Comparison of ENCODE assay signal across 21 cellular contexts in genomic region chr19:53034948-53035675, GRCh38. TPM values are rescaled to one million over a fixed set of nuclear protein-coding genes. Genes with fewer than 3 reads are reported as not detected.
DNase-seq lines count a peak whose midpoint lies in the region; ATAC-seq and TF ChIP-seq lines count a peak whose summit lies in the region.
"Had no signal": no experiment of that assay in that cellular context is flagged by ENCODE, and none has a peak within 500 bp of the region (broad histone marks: within the 10 kb centered on the region; RNA-seq: fewer than 3 reads in every experiment).

No MANE protein-coding gene starts in this region.

- peak overlapping the region; percentile 46 for H3K4me2 ChIP-seq in OCI-LY3 (ENCODE audit: low read length)

- H4K20me1 ChIP-seq in OCI-LY3 (ENCODE audit: insufficient read depth, low read length): no peaks in the 10 kb centered on the region

- H3K36me3 ChIP-seq in OCI-LY3 (replicated peaks; ENCODE audit: low read depth, low read length): no peaks in the 10 kb centered on the region
- H3K36me3 ChIP-seq: MG63, SJCRH30 had no signal

- no peak for TF ChIP-seq CTCF in OCI-LY3 (IDR thresholded peaks at IDR 0.05; ENCODE audit: low read depth, low read length)

- H2AFZ ChIP-seq in OCI-LY3 (ENCODE audit: low read depth, low read length): peak overlapping the region; percentile 2; the same call in 1 of the 2 replicates

- intact Hi-C loops in sciatic nerve (cut with DNase I): no loop called here

- DNase-seq in DMS53 (lab: John Stamatoyannopoulos, UW) (peak; percentile 49), DMS53 treated with DMSO at 0.1 percent for 48 hours (lab: John Stamatoyannopoulos, UW; ENCODE audit: unreplicated experiment) (no peak), fibroblast of gingiva (ENCODE audit: low read depth) (peak; percentile 9), sciatic nerve (ENCODE audit: low spot score) (peak; percentile 18), NCI-H1048 (lab: John Stamatoyannopoulos, UW) (no peak), NCI-H1105 treated with DMSO at 0.1 percent for 48 hours (lab: John Stamatoyannopoulos, UW) (no peak)
- DNase-seq: CD8-positive, alpha-beta T cell; MG63; NCI-H1092 treated with DMSO at 0.1 percent for 48 hours; NCI-H1694 treated with DMSO at 0.1 percent for 48 hours; NCI-H2107; NCI-H226; NCI-H526; NK-92 treated with Interleukin-12 subunit alpha and Interleukin-12 subunit beta, amount 100 ng/mL, for 24 hours; SJCRH30 had no signal

- no peaks in the 10 kb centered on the region for H3K27me3 ChIP-seq in OCI-LY3 (ENCODE audit: low read depth, low read length)
- H3K27me3 ChIP-seq: MG63, SJCRH30 had no signal

- H3K4me3 ChIP-seq in OCI-LY3 (ENCODE audit: low read length): peak overlapping the region; percentile 26
- H3K4me3 ChIP-seq: MG63, SJCRH30 had no signal

- H3K9ac ChIP-seq in OCI-LY3 (ENCODE audit: low read length): no peak overlapping the region; the same call in 1 of the 2 replicates

- peaks cover 23% of the 10 kb centered on the region for H3K4me1 ChIP-seq in OCI-LY3 (ENCODE audit: low read length)
- H3K4me1 ChIP-seq: SJCRH30 had no signal

- H3K79me2 ChIP-seq in OCI-LY3 (ENCODE audit: low read length): no peaks in the 10 kb centered on the region

- H3K27ac ChIP-seq in OCI-LY3 (ENCODE audit: low read length): peak overlapping the region; percentile 24
- H3K27ac ChIP-seq: 22Rv1, SJCRH30 had no signal

- peaks cover 11% of the 10 kb centered on the region for H3K9me3 ChIP-seq in OCI-LY3 (ENCODE audit: insufficient read depth, low read length)
- H3K9me3 ChIP-seq: MG63, SJCRH30 had no signal

- ATAC-seq in sciatic nerve: no peak
- no peak for ATAC-seq in GM21737 (IDR thresholded peaks at IDR 0.05; ENCODE audit: unreplicated experiment)
- ATAC-seq: CD8-positive, alpha-beta T cell had no signal

RNA-seq across cellular contexts. Expression of gene ERVV-2, which starts 9.4 kb away (rescaled TPM):
- not detected for total RNA-seq in sciatic nerve
- total RNA-seq: B cell; CD8-positive, alpha-beta T cell; Daoy; H4; SJCRH30 had no signal

RNA-seq across cellular contexts. Expression of gene ERVV-1, which starts 21.4 kb away (rescaled TPM):
- total RNA-seq in sciatic nerve: not detected
- total RNA-seq: CD8-positive, alpha-beta T cell; Daoy; H4; SJCRH30 had no signal

Comparison
In these comparisons a context has a peak if more than half of its experiments do, and no peak if none do; other contexts are left out.
1. DNase-seq: peak in DMS53 (single experiment), fibroblast of gingiva (single experiment) and sciatic nerve (single experiment); none in DMS53 treated with DMSO at 0.1 percent for 48 hours (single experiment), NCI-H1048 (single experiment) and NCI-H1105 treated with DMSO at 0.1 percent for 48 hours (single experiment).